In the genomic region with DNA sequence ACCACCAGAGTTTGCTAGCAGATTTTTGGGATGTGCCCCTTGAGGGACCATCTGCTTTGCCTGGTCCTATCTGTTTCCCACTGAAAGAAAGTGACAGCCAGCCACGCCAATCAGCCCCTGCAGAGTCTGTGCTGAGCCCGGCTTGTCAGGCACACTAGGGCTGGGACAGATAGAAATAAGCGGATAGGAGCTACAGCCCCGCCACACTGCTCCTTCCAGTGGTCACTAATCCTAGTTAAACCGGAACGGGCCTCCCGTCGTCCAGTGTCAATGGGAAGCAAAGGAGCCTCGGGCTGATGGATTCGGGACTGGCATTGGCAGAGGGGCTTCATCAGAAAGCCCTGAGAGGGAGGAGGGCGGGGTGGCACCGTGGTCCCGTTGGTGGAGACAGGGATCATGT, we compare ENCODE assay signal across 29 cellular contexts.
"Had no signal": no experiment of that assay in that cellular context is flagged by ENCODE, and none has a peak within 500 bp of the region (broad histone marks: within the 10 kb centered on the region; RNA-seq: fewer than 3 reads in every experiment).

No MANE protein-coding gene starts in this region.

- H3K4me3 Mint-ChIP-seq: activated T-cell treated with anti-CD3 and anti-CD28 coated beads, Interleukin-2, amount 50 U/mL, for 72 hours; immature natural killer cell; memory B cell; naive B cell; stimulated activated naive CD8-positive, alpha-beta T cell treated with anti-CD3 and anti-CD28 coated beads, Interleukin-15, amount 100 ng/mL, for 72 hours had no signal

- H3K36me3 ChIP-seq: brain microvascular endothelial cell, gastroesophageal sphincter, prostate gland, transverse colon, vagina had no signal

- H3K27me3 ChIP-seq: brain microvascular endothelial cell, heart right ventricle, transverse colon, vagina had no signal

- H3K27ac ChIP-seq: brain microvascular endothelial cell, esophagus muscularis mucosa, gastroesophageal sphincter, heart right ventricle, prostate gland, skin epidermis, suprapubic skin, transverse colon, vagina had no signal

- ATAC-seq: activated T-cell treated with anti-CD3 and anti-CD28 coated beads, Interleukin-2, amount 50 U/mL, for 72 hours; gastroesophageal sphincter; heart right ventricle; mucosa of descending colon; right cardiac atrium; stimulated activated naive CD8-positive, alpha-beta T cell treated with anti-CD3 and anti-CD28 coated beads, Interleukin-15, amount 100 ng/mL, for 72 hours had no signal

- H3K4me1 ChIP-seq: prostate gland, suprapubic skin, vagina had no signal

- H3K4me3 ChIP-seq: esophagus muscularis mucosa, gastroesophageal sphincter, heart right ventricle, mucosa of descending colon, prostate gland, skin epidermis, suprapubic skin, transverse colon, vagina had no signal

- H3K27ac Mint-ChIP-seq: activated T-cell treated with anti-CD3 and anti-CD28 coated beads, Interleukin-2, amount 50 U/mL, for 72 hours; immature natural killer cell; memory B cell; naive B cell; stimulated activated naive CD8-positive, alpha-beta T cell treated with anti-CD3 and anti-CD28 coated beads, Interleukin-15, amount 100 ng/mL, for 72 hours had no signal

- H3K4me1 Mint-ChIP-seq: memory B cell, naive B cell had no signal

- H3K9me3 ChIP-seq: esophagus muscularis mucosa, gastroesophageal sphincter, heart right ventricle, mucosa of descending colon, prostate gland, suprapubic skin, transverse colon, vagina had no signal

- DNase-seq: activated CD4-positive, alpha-beta T cell treated with anti-CD3 and anti-CD28 coated beads, Interleukin-2, amount 50 U/mL, for 1 hour; activated CD4-positive, CD25-positive, alpha-beta regulatory T cell treated with anti-CD3 and anti-CD28 coated beads, Interleukin-2, amount 50 U/mL, for 72 hours; activated CD8-positive, alpha-beta memory T cell treated with anti-CD3 and anti-CD28 coated beads for 24 hours; activated CD8-positive, alpha-beta memory T cell treated with anti-CD3 and anti-CD28 coated beads, Interleukin-2, amount 50 U/mL, for 48 hours; activated effector memory CD4-positive, alpha-beta T cell treated with anti-CD3 and anti-CD28 coated beads, Interleukin-2, amount 50 U/mL, for 16 hours; activated naive CD4-positive, alpha-beta T cell treated with anti-CD3 and anti-CD28 coated beads, Interleukin-2, amount 50 U/mL, for 16 hours; activated T-cell treated with anti-CD3 and anti-CD28 coated beads, Interleukin-2, amount 50 U/mL, for 72 hours; aorta; brain microvascular endothelial cell; central memory CD4-positive, alpha-beta T cell; cortex of kidney; effector CD4-positive, alpha-beta T cell; heart right ventricle; immature natural killer cell; kidney glomerular epithelial cell; mucosa of descending colon; naive B cell; right cardiac atrium; stimulated activated CD4-positive, alpha-beta T cell treated with anti-CD3 and anti-CD28 coated beads, Interleukin-15, amount 100 ng/mL, for 24 hours; stimulated activated CD4-positive, alpha-beta T cell treated with anti-CD3 and anti-CD28 coated beads, Interleukin-2, amount 100 ng/mL, for 48 hours; stimulated activated naive CD8-positive, alpha-beta T cell treated with anti-CD3 and anti-CD28 coated beads, Interleukin-15, amount 100 ng/mL, for 72 hours; transverse colon had no signal

- H3K9me3 Mint-ChIP-seq: activated T-cell treated with anti-CD3 and anti-CD28 coated beads, Interleukin-2, amount 50 U/mL, for 72 hours; immature natural killer cell; memory B cell; naive B cell; stimulated activated naive CD8-positive, alpha-beta T cell treated with anti-CD3 and anti-CD28 coated beads, Interleukin-15, amount 100 ng/mL, for 72 hours had no signal

- H3K36me3 Mint-ChIP-seq: memory B cell, naive B cell had no signal
